Comparison of ENCODE assay signal across 8 cellular contexts in genomic region chr2:70861774-70862644, GRCh38. TPM values are rescaled to one million over a fixed set of nuclear protein-coding genes. Genes with fewer than 3 reads are reported as not detected.
DNase-seq lines count a peak whose midpoint lies in the region; ATAC-seq and TF ChIP-seq lines count a peak whose summit lies in the region.

No MANE protein-coding gene starts in this region.

- H3K4me2 ChIP-seq in BLaER1 = peak overlapping the region; percentile 11; the same call in 1 of the 2 replicates
- peak overlapping the region; percentile 54 for H3K4me2 ChIP-seq in smooth muscle cell

- H3K36me3 ChIP-seq in BLaER1 (no peaks in the 10 kb centered on the region), smooth muscle cell (ENCODE audit: low read depth) (no peaks in the 10 kb centered on the region)

- no peak overlapping the region for H3K27ac ChIP-seq in BLaER1
- H3K27ac ChIP-seq in smooth muscle cell (ENCODE audit: low read depth) = no peak overlapping the region

- TF ChIP-seq CTCF in brain (conservative IDR thresholded peaks at IDR 0.05) (peak; percentile 93 to 96), smooth muscle cell (IDR thresholded peaks at IDR 0.05; ENCODE audit: borderline replicate concordance, insufficient read depth, poor library complexity, severe bottlenecking) (peak; percentile 95)

- H4K20me1 ChIP-seq in BLaER1 = no peaks in the 10 kb centered on the region
- H4K20me1 ChIP-seq in smooth muscle cell (ENCODE audit: low read depth) = no peaks in the 10 kb centered on the region

- no peaks in the 10 kb centered on the region for H3F3A ChIP-seq in smooth muscle cell (ENCODE audit: low read depth)

- WGBS in smooth muscle cell (ENCODE audit: low lambda C conversion rate) = 27% methylated on average over 21 of the region's 21 CpGs

- peaks cover 80% of the 10 kb centered on the region for H3K27me3 Mint-ChIP-seq in brain

- peaks cover 5% of the 10 kb centered on the region for H3K4me1 Mint-ChIP-seq in brain

- H3K9ac ChIP-seq in BLaER1 = no peak overlapping the region
- no peak overlapping the region for H3K9ac ChIP-seq in smooth muscle cell (ENCODE audit: low read depth)

- H3K27me3 ChIP-seq in BLaER1 (no peaks in the 10 kb centered on the region), smooth muscle cell (ENCODE audit: low read depth) (peaks cover 97% of the 10 kb centered on the region)

- H3K4me3 ChIP-seq in BLaER1 (no peak overlapping the region), smooth muscle cell (no peak overlapping the region)

- no peaks in the 10 kb centered on the region for H3K79me2 ChIP-seq in smooth muscle cell (ENCODE audit: low read depth)

- ATAC-seq in GM21723 (IDR thresholded peaks at IDR 0.05; ENCODE audit: unreplicated experiment) (peak; percentile 60), GM21528 (IDR thresholded peaks at IDR 0.05; ENCODE audit: low FRiP score, unreplicated experiment) (no peak)

- no peaks in the 10 kb centered on the region for H3K9me3 ChIP-seq in BLaER1
- no peaks in the 10 kb centered on the region for H3K9me3 ChIP-seq in smooth muscle cell (replicated peaks; ENCODE audit: low read depth)

- DNase-seq in NCI-H2107 treated with DMSO at 0.1 percent for 48 hours (lab: John Stamatoyannopoulos, UW; ENCODE audit: unreplicated experiment) (peak; percentile 80), UCSD-AML1 (lab: John Stamatoyannopoulos, UW; ENCODE audit: unreplicated experiment) (peak; percentile 68), iPS DF 4.7 (ENCODE audit: extremely low read depth, low spot score) (peak; percentile 62), smooth muscle cell (lab: John Stamatoyannopoulos, UW; ENCODE audit: unreplicated experiment) (peak; percentile 49)

- H2AFZ ChIP-seq in smooth muscle cell (ENCODE audit: low read depth) = no peak overlapping the region

- no peaks in the 10 kb centered on the region for H3K36me3 Mint-ChIP-seq in brain

- H3K4me1 ChIP-seq in BLaER1 = no peaks in the 10 kb centered on the region
- no peaks in the 10 kb centered on the region for H3K4me1 ChIP-seq in smooth muscle cell (ENCODE audit: low read depth)

- no peak overlapping the region for H3K27ac Mint-ChIP-seq in brain

- peaks cover 0 to 2% (median 0%) of the 10 kb centered on the region in 5 experiments for H3K9me3 Mint-ChIP-seq in brain

- H3K4me3 Mint-ChIP-seq in brain = peak overlapping the region in 1 of 5 experiments; percentile 39

RNA-seq across cellular contexts. Expression of gene CD207, which starts 26.4 kb away (rescaled TPM):
- 0.39 TPM for polyA plus RNA-seq in brain (ENCODE audit: insufficient read depth, low read depth, low replicate concordance)
- not detected in 2 replicates for total RNA-seq in smooth muscle cell
- polyA plus RNA-seq in smooth muscle cell = not detected in 2 replicates

RNA-seq across cellular contexts. Expression of gene VAX2, which starts 38.4 kb away (rescaled TPM):
- polyA plus RNA-seq in brain (ENCODE audit: insufficient read depth, low read depth, low replicate concordance) (6.8 TPM), smooth muscle cell (1.9 and 3.3 TPM in 2 replicates)
- 0.81 and 1.3 TPM in 2 replicates for total RNA-seq in smooth muscle cell

RNA-seq across cellular contexts. Expression of gene CLEC4F, which starts 41.6 kb away (rescaled TPM):
- polyA plus RNA-seq in brain (ENCODE audit: insufficient read depth, low read depth, low replicate concordance) (not detected), smooth muscle cell (not detected in 2 replicates)
- not detected in 2 replicates for total RNA-seq in smooth muscle cell
